Comparison of ENCODE assay signal across 9 cellular contexts in the genomic region with DNA sequence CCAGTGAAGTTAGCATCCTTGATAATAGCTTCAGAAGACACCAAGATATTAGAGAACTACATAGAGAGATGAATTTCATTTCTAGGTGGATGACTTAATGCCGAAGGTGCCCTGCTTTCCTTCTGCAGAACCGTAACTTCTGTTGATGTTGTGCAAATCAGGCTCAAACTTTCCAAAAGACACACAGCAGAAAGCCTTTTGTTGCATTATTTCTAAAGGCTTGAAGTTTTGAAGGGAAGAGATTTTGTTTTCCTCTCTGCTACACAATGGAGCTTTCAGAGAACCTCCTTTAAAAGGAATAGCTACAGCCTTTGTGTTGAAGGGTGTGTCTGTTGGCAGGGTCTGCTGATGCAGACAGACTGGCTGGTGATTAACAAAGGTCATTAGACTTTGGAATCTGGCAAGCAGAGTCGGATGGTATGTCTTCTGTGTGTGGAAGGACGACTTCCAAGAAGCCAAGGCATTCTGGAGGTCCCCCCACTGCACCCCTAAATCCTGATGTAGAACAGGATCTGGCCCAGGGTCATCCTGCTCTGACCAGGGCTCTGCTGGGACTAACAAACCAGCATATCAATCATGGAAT. TPM values are rescaled to one million over a fixed set of nuclear protein-coding genes. Genes with fewer than 3 reads are reported as not detected.
DNase-seq lines count a peak whose midpoint lies in the region; TF ChIP-seq lines count a peak whose summit lies in the region.
"Had no signal": no experiment of that assay in that cellular context is flagged by ENCODE, and none has a peak within 500 bp of the region (broad histone marks: within the 10 kb centered on the region; RNA-seq: fewer than 3 reads in every experiment).

No MANE protein-coding gene starts in this region.

- 47 to 77% (median 69%) methylated on average over 4 of the region's 4 CpGs for WGBS in spleen, 5 donors

- no peak for TF ChIP-seq POLR2A in spleen (IDR thresholded peaks at IDR 0.05)

- H3K27ac ChIP-seq in spleen: peak overlapping the region in 5 of 8 donors; percentile 10 to 32 (median 20)

- peaks cover 0 to 21% (median 3%) of the 10 kb centered on the region in 6 donors for H3K36me3 ChIP-seq in spleen

- peaks cover 0 to 14% (median 2%) of the 10 kb centered on the region in 6 donors for H3K4me1 ChIP-seq in spleen

- H3K4me3 ChIP-seq in spleen: no peak overlapping the region

- no peaks in the 10 kb centered on the region for H3K9me3 ChIP-seq in spleen

- DNase-seq in HT1080 (ENCODE audit: low read depth) (peak; percentile 35), astrocyte of the hippocampus (ENCODE audit: low read depth, low spot score) (peak; percentile 64), inferior parietal cortex (ENCODE audit: extremely low spot score) (peak; percentile 71), spleen (no peak), NCI-H187 (lab: John Stamatoyannopoulos, UW) (no peak), T-helper 9 cell (no peak), NCI-H82 (lab: John Stamatoyannopoulos, UW) (no peak)
- no peak for DNase-seq in activated CD8-positive, alpha-beta memory T cell treated with anti-CD3 and anti-CD28 coated beads, Interleukin-2, amount 50 U/mL, for 48 hours

- H3K27me3 ChIP-seq in spleen (replicated peaks in 1 of 7): no peaks in the 10 kb centered on the region

- intact Hi-C loops in spleen (cut with DNase I; ENCODE audit: low total_unique reads): no loop called here

- TF ChIP-seq CTCF in spleen (IDR thresholded peaks at IDR 0.05 in 8 of 11, conservative IDR thresholded peaks at IDR 0.05 in 3 of 11): no peak

RNA-seq across cellular contexts. Expression of gene ZNF462, which starts 57.8 kb away (rescaled TPM):
- total RNA-seq in HT1080 (2014; rRNA removed; shearing (Covaris generic)): 11.6 and 11.9 TPM in 2 replicates
- polyA plus RNA-seq in HT1080 (2015; cell fraction: cytosol; rRNA removed): 4.1 and 4.7 TPM in 2 replicates
- 11.1 and 11.9 TPM in 2 replicates for polyA plus RNA-seq in HT1080 (2015; cell fraction: nucleus; rRNA removed)
- total RNA-seq in spleen: 10 to 100 TPM; 18.6 to 38.9 (median 22.9) TPM
- 1 to 10 TPM in 1 of 3 donors, under 1 TPM in 2; 0.36 to 1.4 (median 0.70) TPM for polyA plus RNA-seq in spleen
- polyA plus RNA-seq: IgD-negative memory B cell had no signal

Comparison
In these comparisons a context has a peak if more than half of its experiments do, and no peak if none do; other contexts are left out.
1. DNase-seq: peak in HT1080 (single experiment), astrocyte of the hippocampus (single experiment) and inferior parietal cortex (single experiment); none in spleen (single experiment), NCI-H187 (0 of 2), T-helper 9 cell (single experiment), activated CD8-positive, alpha-beta memory T cell treated with anti-CD3 and anti-CD28 coated beads, Interleukin-2, amount 50 U/mL, for 48 hours (single experiment) and NCI-H82 (single experiment).